In the genomic region with DNA sequence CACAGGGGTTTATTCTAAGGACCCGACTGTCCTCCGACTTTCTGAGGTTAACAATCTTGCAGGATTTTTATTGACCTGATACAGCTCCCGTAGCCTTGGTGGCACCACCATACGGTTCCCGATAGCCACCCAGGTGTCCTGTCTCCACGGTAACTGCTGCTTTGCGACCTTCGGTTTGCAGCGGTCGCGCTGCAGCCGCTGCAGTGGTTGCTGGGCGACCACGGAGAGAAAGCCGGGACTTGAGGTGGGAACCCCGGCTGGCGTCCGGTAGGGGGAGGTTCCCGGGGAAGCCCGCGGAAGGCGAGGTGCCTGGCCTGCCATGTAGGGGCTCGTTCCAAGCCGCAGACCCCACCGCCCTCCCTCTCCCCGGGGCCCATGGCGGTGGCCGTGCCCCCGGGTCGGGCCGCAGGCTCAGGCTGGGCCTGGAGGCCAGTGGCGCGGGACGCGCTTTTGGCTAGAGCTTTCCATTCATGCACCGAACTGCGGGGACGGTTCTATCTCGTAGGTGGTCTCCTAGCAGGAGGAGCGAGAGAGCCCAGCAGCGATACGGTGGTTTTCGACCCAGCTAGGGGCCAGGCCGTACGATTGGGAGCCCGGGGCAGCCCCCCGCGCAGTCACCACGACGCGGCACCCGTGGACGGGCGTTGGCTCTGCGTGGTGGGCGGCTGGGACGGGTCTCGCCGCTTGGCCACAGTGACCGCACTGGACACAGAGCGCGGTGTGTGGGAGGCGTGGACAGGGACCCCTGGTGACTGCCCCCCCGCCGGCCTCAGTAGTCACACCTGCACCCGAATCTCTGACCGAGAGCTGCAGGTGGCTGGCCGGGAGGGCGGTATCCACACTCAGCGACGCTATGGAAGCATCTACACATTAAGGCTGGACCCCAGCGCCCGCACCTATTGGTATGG, we compare ENCODE assay signal across 8 cellular contexts. TPM values are rescaled to one million over a fixed set of nuclear protein-coding genes. Genes with fewer than 3 reads are reported as not detected.
DNase-seq lines count a peak whose midpoint lies in the region; ATAC-seq and TF ChIP-seq lines count a peak whose summit lies in the region.

A gene with protein sequence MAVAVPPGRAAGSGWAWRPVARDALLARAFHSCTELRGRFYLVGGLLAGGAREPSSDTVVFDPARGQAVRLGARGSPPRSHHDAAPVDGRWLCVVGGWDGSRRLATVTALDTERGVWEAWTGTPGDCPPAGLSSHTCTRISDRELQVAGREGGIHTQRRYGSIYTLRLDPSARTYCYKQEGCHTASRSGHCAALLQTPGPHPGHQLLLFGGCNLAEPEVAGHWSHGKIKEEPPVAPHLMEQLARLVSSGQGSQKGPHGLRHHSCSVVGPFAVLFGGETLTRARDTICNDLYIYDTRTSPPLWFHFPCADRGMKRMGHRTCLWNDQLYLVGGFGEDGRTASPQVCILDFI (plus strand): TSS at position 201 of the 908 bp plus-strand sequence. CDS start 175 bp downstream, at position 376.

- peaks cover 36 to 41% of the 10 kb centered on the region in 2 donors for H3K36me3 Mint-ChIP-seq in CD14-positive monocyte
- no peaks in the 10 kb centered on the region for H3K36me3 Mint-ChIP-seq in activated naive CD8-positive, alpha-beta T cell

- H3K27ac ChIP-seq in Peyer's patch = peak within 1 kb of the TSS; percentile 45 to 78 (median 66)
- no peak within 1 kb of the TSS for H3K27ac ChIP-seq in osteoblast (ENCODE audit: low read depth, low read length)
- H3K27ac ChIP-seq in tibial artery = peak within 1 kb of the TSS; percentile 66 to 72

- peak; percentile 74 for ATAC-seq in GM19395 (IDR thresholded peaks at IDR 0.05; ENCODE audit: unreplicated experiment)
- peak; percentile 55 for ATAC-seq in HG03521 (IDR thresholded peaks at IDR 0.05; ENCODE audit: unreplicated experiment)
- peak; percentile 64 for ATAC-seq in Right ventricle myocardium inferior

- H3K79me2 ChIP-seq in osteoblast (ENCODE audit: insufficient read depth, low read length) = peaks cover 10% of the 10 kb centered on the region

- H3K4me1 Mint-ChIP-seq in CD14-positive monocyte = peaks cover 43% of the 10 kb centered on the region
- H3K4me1 Mint-ChIP-seq in activated naive CD8-positive, alpha-beta T cell (ENCODE audit: low read depth) = peaks cover 36% of the 10 kb centered on the region

- peaks cover 0 to 5% (median 0%) of the 10 kb centered on the region in 7 donors for H3K9me3 Mint-ChIP-seq in CD14-positive monocyte
- H3K9me3 Mint-ChIP-seq in activated naive CD8-positive, alpha-beta T cell (ENCODE audit: low read depth) = no peaks in the 10 kb centered on the region

- peak within 1 kb of the TSS; percentile 88 for H2AFZ ChIP-seq in osteoblast (ENCODE audit: low read length)

- H3K27me3 Mint-ChIP-seq in CD14-positive monocyte (ENCODE audit: low read depth in 3 of 3) = peaks cover 6 to 20% (median 10%) of the 10 kb centered on the region in 3 donors
- H3K27me3 Mint-ChIP-seq in activated naive CD8-positive, alpha-beta T cell = no peaks in the 10 kb centered on the region

- DNase-seq in CD14-positive monocyte (ENCODE audit: low spot score) (peak; percentile 37), Peyer's patch (peak; percentile 84 to 93 (median 88)), Right ventricle myocardium inferior (ENCODE audit: missing footprints) (peak; percentile 78), osteoblast (ENCODE audit: insufficient read length, low spot score, missing footprints) (peak; percentile 95), tibial artery (peak; percentile 68 to 83)

- H3K9me3 ChIP-seq in Peyer's patch = no peaks in the 10 kb centered on the region
- H3K9me3 ChIP-seq in osteoblast (ENCODE audit: low read depth, low read length) = no peaks in the 10 kb centered on the region
- no peaks in the 10 kb centered on the region for H3K9me3 ChIP-seq in tibial artery

- H3K36me3 ChIP-seq in Peyer's patch = peaks cover 0 to 25% (median 0%) of the 10 kb centered on the region in 3 donors
- H3K36me3 ChIP-seq in osteoblast (ENCODE audit: insufficient read depth, low read length) = peaks cover 25% of the 10 kb centered on the region
- peaks cover 9 to 37% (median 16%) of the 10 kb centered on the region in 3 donors for H3K36me3 ChIP-seq in tibial artery

- H3K27me3 ChIP-seq in Peyer's patch = no peaks in the 10 kb centered on the region
- no peaks in the 10 kb centered on the region for H3K27me3 ChIP-seq in osteoblast (ENCODE audit: insufficient read depth, low read length)
- no peaks in the 10 kb centered on the region for H3K27me3 ChIP-seq in tibial artery

- TF ChIP-seq CTCF in CD14-positive monocyte (IDR thresholded peaks at IDR 0.05) = no peak
- peak in 4 of 6 experiments; percentile 24 to 37 (median 28) for TF ChIP-seq CTCF in Peyer's patch (IDR thresholded peaks at IDR 0.05)
- TF ChIP-seq CTCF in osteoblast (IDR thresholded peaks at IDR 0.05; ENCODE audit: extremely low read depth, low read depth, low read length) = no peak
- TF ChIP-seq CTCF in tibial artery (IDR thresholded peaks at IDR 0.05) = no peak

- intact Hi-C loops in CD14-positive monocyte (cut with micrococcal nuclease) (no loop called here), Right ventricle myocardium inferior (cut with DNase I) (loop anchor here (5.0 kb wide), 1 partner anchor 371 kb away; no protein-coding TSS in a partner anchor), tibial artery (cut with DNase I; ENCODE audit: low total_unique reads) (loop anchor here (10.0 kb wide), 1 partner anchor 104 kb away; no protein-coding TSS in a partner anchor)

- H3K4me3 ChIP-seq in Peyer's patch = peak within 1 kb of the TSS; percentile 55 to 77 (median 58)
- peak within 1 kb of the TSS; percentile 79 for H3K4me3 ChIP-seq in osteoblast (ENCODE audit: insufficient read depth, low read length)
- H3K4me3 ChIP-seq in tibial artery = peak within 1 kb of the TSS; percentile 63 to 76

- H3K4me3 Mint-ChIP-seq in CD14-positive monocyte = peak within 1 kb of the TSS; percentile 78 to 88
- H3K4me3 Mint-ChIP-seq in activated naive CD8-positive, alpha-beta T cell = peak within 1 kb of the TSS; percentile 89

- no peak for TF ChIP-seq POLR2A in Peyer's patch (IDR thresholded peaks at IDR 0.05)

- peak within 1 kb of the TSS; percentile 60 to 90 (median 82) for H3K27ac Mint-ChIP-seq in CD14-positive monocyte
- peak within 1 kb of the TSS; percentile 75 for H3K27ac Mint-ChIP-seq in activated naive CD8-positive, alpha-beta T cell

- peak within 1 kb of the TSS; percentile 100 for H3K4me2 ChIP-seq in osteoblast (ENCODE audit: insufficient read depth, low read length)

- peaks cover 0 to 11% (median 4%) of the 10 kb centered on the region in 4 donors for H3K4me1 ChIP-seq in Peyer's patch
- H3K4me1 ChIP-seq in osteoblast (ENCODE audit: insufficient read depth, low read length) = peaks cover 13% of the 10 kb centered on the region
- peaks cover 0 to 18% (median 15%) of the 10 kb centered on the region in 4 donors for H3K4me1 ChIP-seq in tibial artery

- H4K20me1 ChIP-seq in osteoblast (ENCODE audit: insufficient read depth, low read length) = peaks cover 11% of the 10 kb centered on the region

RNA-seq across cellular contexts. Expression of the gene that starts here (rescaled TPM):
- not detected for polyA plus RNA-seq in CD14-positive monocyte
- total RNA-seq in Peyer's patch (1 to 10 TPM in 3 of 4 donors, not detected in 1; 2.1 to 4.8 (median 2.4) TPM), Right ventricle myocardium inferior (6.5 TPM), osteoblast (1.4 and 1.5 TPM in 2 replicates)

Comparison
In these comparisons a context has a peak if more than half of its experiments do, and no peak if none do; other contexts are left out.
1. Peak in DNase-seq in CD14-positive monocyte; RNA of the gene not detected or under 1 TPM.
2. DNase-seq: peak in every context shown above with its lines; median percentile 95 in osteoblast; 88 in Peyer's patch; 78 in Right ventricle myocardium inferior; 76 in tibial artery; 37 in CD14-positive monocyte.
3. CTCF ChIP-seq: peak in Peyer's patch (4 of 6); none in CD14-positive monocyte (single experiment), osteoblast (single experiment) and tibial artery (0 of 2).
4. intact Hi-C loops: an anchor here in Right ventricle myocardium inferior (5.0 kb wide) and tibial artery (10.0 kb wide); none called in CD14-positive monocyte.
5. Peak in every context shown above with its lines, with median percentiles within 50 percentile points of each other: ATAC-seq and H3K4me3 ChIP-seq.